27 cellular contexts compared by ENCODE assay signal in the genomic region with DNA sequence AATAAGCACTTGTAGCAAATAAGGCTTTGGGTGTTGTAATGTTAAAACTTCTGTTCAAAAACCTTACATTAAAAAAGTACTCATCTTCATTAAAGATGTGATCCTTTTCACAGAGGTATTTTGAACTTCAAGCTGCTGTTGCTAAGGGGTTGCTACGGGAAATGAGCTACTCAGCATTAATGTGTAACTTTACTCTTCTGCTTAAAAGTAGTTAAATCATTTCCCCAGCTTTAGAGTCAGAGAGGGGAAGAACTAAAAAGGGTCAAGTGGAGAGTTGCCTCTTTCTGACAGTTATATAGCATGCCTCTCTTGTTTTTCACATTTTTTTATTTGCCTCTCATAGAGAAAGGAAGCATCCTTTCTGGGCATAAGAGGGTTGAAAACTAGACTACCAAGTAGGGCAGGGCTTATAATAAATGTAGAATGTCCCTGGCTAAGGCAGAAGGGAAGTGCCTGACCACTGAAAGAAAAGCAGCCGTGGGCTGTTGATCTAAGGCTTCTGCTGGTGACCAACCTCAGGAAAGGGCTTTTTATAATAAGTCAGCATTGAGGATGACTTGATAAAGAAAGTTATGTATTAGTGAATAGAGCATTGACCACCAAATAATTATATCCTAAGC. TPM values are rescaled to one million over a fixed set of nuclear protein-coding genes. Genes with fewer than 3 reads are reported as not detected.
DNase-seq lines count a peak whose midpoint lies in the region; ATAC-seq and TF ChIP-seq lines count a peak whose summit lies in the region.
"Had no signal": no experiment of that assay in that cellular context is flagged by ENCODE, and none has a peak within 500 bp of the region (broad histone marks: within the 10 kb centered on the region; RNA-seq: fewer than 3 reads in every experiment).

No MANE protein-coding gene starts in this region.

- peaks cover 21% of the 10 kb centered on the region for H3K4me1 Mint-ChIP-seq in glutamatergic neuron (ENCODE audit: low read depth, unreplicated experiment)
- H3K4me1 Mint-ChIP-seq: activated naive CD8-positive, alpha-beta T cell treated with anti-CD3 and anti-CD28 coated beads, Interleukin-2, amount 50 U/mL, for 24 hours; T-cell had no signal

- H3K36me3 Mint-ChIP-seq in glutamatergic neuron (ENCODE audit: unreplicated experiment), result no peaks in the 10 kb centered on the region
- H3K36me3 Mint-ChIP-seq: T-cell had no signal

- DNase-seq in Ammon's horn (ENCODE audit: low spot score) (peak; percentile 28), glutamatergic neuron (no peak), COR-L47 (lab: John Stamatoyannopoulos, UW) (no peak), NCI-H1694 (lab: John Stamatoyannopoulos, UW) (no peak)
- DNase-seq: activated CD4-positive, alpha-beta T cell treated with anti-CD3 and anti-CD28 coated beads for 1 hour; activated CD8-positive, alpha-beta T cell treated with anti-CD3 and anti-CD28 coated beads, Interleukin-2, amount 10 ng/mL, durations not matched to agents 7 days and 5 days; activated gamma-delta T cell treated with Interleukin-2 at 50 U/mL for 16 hours; activated naive CD8-positive, alpha-beta T cell treated with anti-CD3 and anti-CD28 coated beads, Interleukin-2, amount 50 U/mL, for 24 hours; GDM1; HCEC 1CT; kidney; NCI-H2029; NCI-H510A; posterior cingulate gyrus; SJCRH30; stimulated activated CD4-positive, alpha-beta T cell treated with anti-CD3 and anti-CD28 coated beads, Interleukin-4, amount 100 ng/mL, for 4 hours; stimulated activated naive CD4-positive, alpha-beta T cell treated with Interleukin-2 at 50 U/mL for 16 hours; T-cell; testis had no signal

- peaks cover 5% of the 10 kb centered on the region for H3K27me3 Mint-ChIP-seq in glutamatergic neuron (ENCODE audit: unreplicated experiment)
- H3K27me3 Mint-ChIP-seq: activated naive CD8-positive, alpha-beta T cell treated with anti-CD3 and anti-CD28 coated beads, Interleukin-2, amount 50 U/mL, for 24 hours had no signal

- TF ChIP-seq CTCF in glutamatergic neuron (IDR thresholded peaks at IDR 0.05; ENCODE audit: partially characterized antibody, unreplicated experiment), result no peak

- peak overlapping the region; percentile 48 for H3K27ac Mint-ChIP-seq in glutamatergic neuron (ENCODE audit: unreplicated experiment)
- H3K27ac Mint-ChIP-seq: activated CD8-positive, alpha-beta T cell treated with anti-CD3 and anti-CD28 coated beads, Interleukin-2, amount 10 ng/mL, durations not matched to agents 7 days and 5 days; activated naive CD8-positive, alpha-beta T cell treated with anti-CD3 and anti-CD28 coated beads, Interleukin-2, amount 50 U/mL, for 24 hours; T-cell had no signal

- no peak overlapping the region for H3K4me3 Mint-ChIP-seq in glutamatergic neuron (ENCODE audit: unreplicated experiment)
- H3K4me3 Mint-ChIP-seq: activated CD8-positive, alpha-beta T cell treated with anti-CD3 and anti-CD28 coated beads, Interleukin-2, amount 10 ng/mL, durations not matched to agents 7 days and 5 days; activated naive CD8-positive, alpha-beta T cell treated with anti-CD3 and anti-CD28 coated beads, Interleukin-2, amount 50 U/mL, for 24 hours; T-cell had no signal

- ATAC-seq in GM18907 (IDR thresholded peaks at IDR 0.05; ENCODE audit: unreplicated experiment) (peak; percentile 75), HG03139 (IDR thresholded peaks at IDR 0.05; ENCODE audit: unreplicated experiment) (peak; percentile 56), GM18873 (IDR thresholded peaks at IDR 0.05; ENCODE audit: low FRiP score, unreplicated experiment) (no peak)
- ATAC-seq: activated CD8-positive, alpha-beta T cell treated with anti-CD3 and anti-CD28 coated beads, Interleukin-2, amount 10 ng/mL, durations not matched to agents 7 days and 5 days; activated naive CD8-positive, alpha-beta T cell treated with anti-CD3 and anti-CD28 coated beads, Interleukin-2, amount 50 U/mL, for 24 hours; Panc1; sciatic nerve; T-cell had no signal

- H3K9me3 Mint-ChIP-seq in glutamatergic neuron (ENCODE audit: unreplicated experiment), result peaks cover 5% of the 10 kb centered on the region
- H3K9me3 Mint-ChIP-seq: activated naive CD8-positive, alpha-beta T cell treated with anti-CD3 and anti-CD28 coated beads, Interleukin-2, amount 50 U/mL, for 24 hours; T-cell had no signal

RNA-seq across cellular contexts. Expression of a gene that starts 10.1 kb away (rescaled TPM):
- total RNA-seq in glutamatergic neuron (ENCODE audit: unreplicated experiment), result 477 TPM
- total RNA-seq: activated CD8-positive, alpha-beta T cell treated with anti-CD3 and anti-CD28 coated beads, Interleukin-2, amount 10 ng/mL, durations not matched to agents 7 days and 5 days; endothelial cell of umbilical vein; glomerular endothelial cell; kidney; LHCN-M2; SJCRH30; T-cell had no signal
